2 cellular contexts compared by ENCODE assay signal in the genomic region with DNA sequence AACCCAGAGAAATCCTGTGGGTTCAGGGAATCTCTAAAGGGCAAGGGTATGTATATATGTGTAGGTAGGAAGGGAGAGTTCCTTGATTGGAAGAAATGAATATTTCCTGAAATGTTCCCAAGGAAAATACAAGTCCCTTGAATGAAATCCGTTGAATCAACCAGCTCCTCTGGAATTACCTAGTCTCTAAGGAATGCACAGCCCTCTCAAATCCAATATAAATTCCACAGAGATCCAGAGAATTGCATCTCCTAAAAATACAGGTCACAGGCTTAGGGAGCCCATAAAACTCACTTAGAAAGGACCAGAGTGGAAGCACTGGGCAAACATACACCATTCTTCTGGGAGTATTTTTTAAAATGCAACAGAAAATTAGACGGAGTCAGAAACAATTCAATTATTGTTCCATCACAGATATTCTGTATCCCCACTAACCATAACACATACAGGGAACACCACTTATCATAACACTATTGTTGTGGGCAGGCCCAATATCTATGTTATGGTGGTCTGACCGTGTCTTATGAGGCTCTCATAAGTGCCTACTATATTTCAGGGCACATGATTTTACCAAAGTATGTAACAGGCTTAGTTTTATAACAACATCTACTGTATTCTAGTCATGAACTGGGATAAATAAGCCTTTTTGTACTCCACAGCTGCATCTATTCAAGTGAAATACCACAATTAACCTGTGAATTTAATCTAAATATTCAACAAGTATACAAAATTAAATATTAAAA.
TF ChIP-seq lines count a peak whose summit lies in the region.

No MANE protein-coding gene starts in this region.

TF ChIP-seq in SK-N-SH treated with all-trans-retinoic acid at 6 μM for 48 hours, 23 proteins besides CTCF, POLR2A, EP300 and RAD21:
- TF ChIP-seq SNAI2 (CRISPR knock-in tag; IDR thresholded peaks at IDR 0.05) (peak; percentile 56; the same call in 1 of the 2 replicates), ISL1 (CRISPR knock-in tag; IDR thresholded peaks at IDR 0.05) (peak; percentile 55), TCF4 (CRISPR knock-in tag; IDR thresholded peaks at IDR 0.05; ENCODE audit: borderline replicate concordance) (no peak), OSR1 (CRISPR knock-in tag; IDR thresholded peaks at IDR 0.05) (no peak), ZC3H10 (CRISPR knock-in tag; IDR thresholded peaks at IDR 0.05) (no peak)
- TF ChIP-seq, protein P1, sequence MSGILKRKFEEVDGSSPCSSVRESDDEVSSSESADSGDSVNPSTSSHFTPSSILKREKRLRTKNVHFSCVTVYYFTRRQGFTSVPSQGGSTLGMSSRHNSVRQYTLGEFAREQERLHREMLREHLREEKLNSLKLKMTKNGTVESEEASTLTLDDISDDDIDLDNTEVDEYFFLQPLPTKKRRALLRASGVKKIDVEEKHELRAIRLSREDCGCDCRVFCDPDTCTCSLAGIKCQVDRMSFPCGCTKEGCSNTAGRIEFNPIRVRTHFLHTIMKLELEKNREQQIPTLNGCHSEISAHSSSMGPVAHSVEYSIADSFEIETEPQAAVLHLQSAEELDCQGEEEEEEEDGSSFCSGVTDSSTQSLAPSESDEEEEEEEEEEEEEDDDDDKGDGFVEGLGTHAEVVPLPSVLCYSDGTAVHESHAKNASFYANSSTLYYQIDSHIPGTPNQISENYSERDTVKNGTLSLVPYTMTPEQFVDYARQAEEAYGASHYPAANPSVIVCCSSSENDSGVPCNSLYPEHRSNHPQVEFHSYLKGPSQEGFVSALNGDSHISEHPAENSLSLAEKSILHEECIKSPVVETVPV (CRISPR knock-in tag; IDR thresholded peaks at IDR 0.05) = no peak
- TF ChIP-seq, protein P2, sequence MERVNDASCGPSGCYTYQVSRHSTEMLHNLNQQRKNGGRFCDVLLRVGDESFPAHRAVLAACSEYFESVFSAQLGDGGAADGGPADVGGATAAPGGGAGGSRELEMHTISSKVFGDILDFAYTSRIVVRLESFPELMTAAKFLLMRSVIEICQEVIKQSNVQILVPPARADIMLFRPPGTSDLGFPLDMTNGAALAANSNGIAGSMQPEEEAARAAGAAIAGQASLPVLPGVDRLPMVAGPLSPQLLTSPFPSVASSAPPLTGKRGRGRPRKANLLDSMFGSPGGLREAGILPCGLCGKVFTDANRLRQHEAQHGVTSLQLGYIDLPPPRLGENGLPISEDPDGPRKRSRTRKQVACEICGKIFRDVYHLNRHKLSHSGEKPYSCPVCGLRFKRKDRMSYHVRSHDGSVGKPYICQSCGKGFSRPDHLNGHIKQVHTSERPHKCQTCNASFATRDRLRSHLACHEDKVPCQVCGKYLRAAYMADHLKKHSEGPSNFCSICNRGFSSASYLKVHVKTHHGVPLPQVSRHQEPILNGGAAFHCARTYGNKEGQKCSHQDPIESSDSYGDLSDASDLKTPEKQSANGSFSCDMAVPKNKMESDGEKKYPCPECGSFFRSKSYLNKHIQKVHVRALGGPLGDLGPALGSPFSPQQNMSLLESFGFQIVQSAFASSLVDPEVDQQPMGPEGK (CRISPR knock-in tag; IDR thresholded peaks at IDR 0.05; ENCODE audit: borderline replicate concordance) = no peak
- TF ChIP-seq, protein P3, sequence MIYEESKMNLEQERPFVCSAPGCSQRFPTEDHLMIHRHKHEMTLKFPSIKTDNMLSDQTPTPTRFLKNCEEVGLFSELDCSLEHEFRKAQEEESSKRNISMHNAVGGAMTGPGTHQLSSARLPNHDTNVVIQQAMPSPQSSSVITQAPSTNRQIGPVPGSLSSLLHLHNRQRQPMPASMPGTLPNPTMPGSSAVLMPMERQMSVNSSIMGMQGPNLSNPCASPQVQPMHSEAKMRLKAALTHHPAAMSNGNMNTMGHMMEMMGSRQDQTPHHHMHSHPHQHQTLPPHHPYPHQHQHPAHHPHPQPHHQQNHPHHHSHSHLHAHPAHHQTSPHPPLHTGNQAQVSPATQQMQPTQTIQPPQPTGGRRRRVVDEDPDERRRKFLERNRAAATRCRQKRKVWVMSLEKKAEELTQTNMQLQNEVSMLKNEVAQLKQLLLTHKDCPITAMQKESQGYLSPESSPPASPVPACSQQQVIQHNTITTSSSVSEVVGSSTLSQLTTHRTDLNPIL (CRISPR knock-in tag; IDR thresholded peaks at IDR 0.05; ENCODE audit: low read depth) = peak; percentile 59; the same call in 1 of the 2 replicates
TF ChIP-seq in SK-N-SH treated with all-trans-retinoic acid at 6 μM for 48 hours: peak in this region for 3.

TF ChIP-seq in SK-N-SH, 30 proteins besides CTCF, POLR2A, EP300 and RAD21:
- no peak for TF ChIP-seq MXI1 (IDR thresholded peaks at IDR 0.05; ENCODE audit: low read depth, low read length)
- TF ChIP-seq FOSL2 (IDR thresholded peaks at IDR 0.05; ENCODE audit: borderline replicate concordance, low read depth) = no peak
- TF ChIP-seq ELF1 (IDR thresholded peaks at IDR 0.05) = no peak
- no peak for TF ChIP-seq NFIC (IDR thresholded peaks at IDR 0.05; ENCODE audit: borderline replicate concordance)
- TF ChIP-seq, protein P4, sequence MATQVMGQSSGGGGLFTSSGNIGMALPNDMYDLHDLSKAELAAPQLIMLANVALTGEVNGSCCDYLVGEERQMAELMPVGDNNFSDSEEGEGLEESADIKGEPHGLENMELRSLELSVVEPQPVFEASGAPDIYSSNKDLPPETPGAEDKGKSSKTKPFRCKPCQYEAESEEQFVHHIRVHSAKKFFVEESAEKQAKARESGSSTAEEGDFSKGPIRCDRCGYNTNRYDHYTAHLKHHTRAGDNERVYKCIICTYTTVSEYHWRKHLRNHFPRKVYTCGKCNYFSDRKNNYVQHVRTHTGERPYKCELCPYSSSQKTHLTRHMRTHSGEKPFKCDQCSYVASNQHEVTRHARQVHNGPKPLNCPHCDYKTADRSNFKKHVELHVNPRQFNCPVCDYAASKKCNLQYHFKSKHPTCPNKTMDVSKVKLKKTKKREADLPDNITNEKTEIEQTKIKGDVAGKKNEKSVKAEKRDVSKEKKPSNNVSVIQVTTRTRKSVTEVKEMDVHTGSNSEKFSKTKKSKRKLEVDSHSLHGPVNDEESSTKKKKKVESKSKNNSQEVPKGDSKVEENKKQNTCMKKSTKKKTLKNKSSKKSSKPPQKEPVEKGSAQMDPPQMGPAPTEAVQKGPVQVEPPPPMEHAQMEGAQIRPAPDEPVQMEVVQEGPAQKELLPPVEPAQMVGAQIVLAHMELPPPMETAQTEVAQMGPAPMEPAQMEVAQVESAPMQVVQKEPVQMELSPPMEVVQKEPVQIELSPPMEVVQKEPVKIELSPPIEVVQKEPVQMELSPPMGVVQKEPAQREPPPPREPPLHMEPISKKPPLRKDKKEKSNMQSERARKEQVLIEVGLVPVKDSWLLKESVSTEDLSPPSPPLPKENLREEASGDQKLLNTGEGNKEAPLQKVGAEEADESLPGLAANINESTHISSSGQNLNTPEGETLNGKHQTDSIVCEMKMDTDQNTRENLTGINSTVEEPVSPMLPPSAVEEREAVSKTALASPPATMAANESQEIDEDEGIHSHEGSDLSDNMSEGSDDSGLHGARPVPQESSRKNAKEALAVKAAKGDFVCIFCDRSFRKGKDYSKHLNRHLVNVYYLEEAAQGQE (IDR thresholded peaks at IDR 0.05; ENCODE audit: low read depth, low read length) = no peak
- no peak for TF ChIP-seq POLR2AphosphoS5 (IDR thresholded peaks at IDR 0.05; ENCODE audit: low read depth, low read length)
- no peak for TF ChIP-seq TCF12 (IDR thresholded peaks at IDR 0.05)
- TF ChIP-seq RXRA (IDR thresholded peaks at IDR 0.05; ENCODE audit: borderline replicate concordance, low read depth) = no peak
